Comparison of ENCODE assay signal across 1 cellular context in genomic region chr2:63814114-63814513, GRCh38.
A peak's percentile ranks its signal among the peaks of the same experiment; 100 is the strongest.
TF ChIP-seq lines count a peak whose summit lies in the region.

No MANE protein-coding gene starts in this region.

TF ChIP-seq in K562, 482 proteins besides CTCF, POLR2A, EP300 and RAD21 (continued from another document):
- TF ChIP-seq, protein P1, sequence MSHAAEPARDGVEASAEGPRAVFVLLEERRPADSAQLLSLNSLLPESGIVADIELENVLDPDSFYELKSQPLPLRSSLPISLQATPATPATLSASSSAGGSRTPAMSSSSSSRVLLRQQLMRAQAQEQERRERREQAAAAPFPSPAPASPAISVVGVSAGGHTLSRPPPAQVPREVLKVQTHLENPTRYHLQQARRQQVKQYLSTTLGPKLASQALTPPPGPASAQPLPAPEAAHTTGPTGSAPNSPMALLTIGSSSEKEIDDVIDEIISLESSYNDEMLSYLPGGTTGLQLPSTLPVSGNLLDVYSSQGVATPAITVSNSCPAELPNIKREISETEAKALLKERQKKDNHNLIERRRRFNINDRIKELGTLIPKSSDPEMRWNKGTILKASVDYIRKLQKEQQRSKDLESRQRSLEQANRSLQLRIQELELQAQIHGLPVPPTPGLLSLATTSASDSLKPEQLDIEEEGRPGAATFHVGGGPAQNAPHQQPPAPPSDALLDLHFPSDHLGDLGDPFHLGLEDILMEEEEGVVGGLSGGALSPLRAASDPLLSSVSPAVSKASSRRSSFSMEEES (CRISPR knock-in tag; IDR thresholded peaks at IDR 0.05): peak; percentile 85
- TF ChIP-seq TSC22D4 (tag; IDR thresholded peaks at IDR 0.05) (no peak), GATAD2B (IDR thresholded peaks at IDR 0.05; ENCODE audit: borderline replicate concordance) (no peak), TRIM28 (IDR thresholded peaks at IDR 0.05) (no peak)
